In the genomic region with DNA sequence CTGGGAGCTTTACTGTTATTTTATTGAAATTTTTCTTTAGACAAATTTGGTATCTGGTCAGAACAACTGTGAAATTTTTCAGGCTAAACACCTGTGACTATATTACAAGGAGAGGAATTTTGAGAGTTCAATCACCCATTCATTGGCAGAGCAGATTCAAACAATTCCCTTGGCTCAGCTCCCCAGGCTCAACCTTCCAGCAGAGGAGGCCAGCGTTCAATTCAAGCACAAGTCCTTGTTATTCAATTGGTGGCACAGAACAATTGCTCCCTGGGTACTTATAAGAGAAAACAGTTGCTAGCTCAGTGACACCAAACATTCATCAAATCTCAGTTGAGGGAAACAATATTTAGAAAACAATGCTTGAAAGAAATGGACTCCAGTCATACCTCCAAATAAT, we compare ENCODE assay signal across 10 cellular contexts.
DNase-seq lines count a peak whose midpoint lies in the region; ATAC-seq and TF ChIP-seq lines count a peak whose summit lies in the region.
"Had no signal": no experiment of that assay in that cellular context is flagged by ENCODE, and none has a peak within 500 bp of the region (broad histone marks: within the 10 kb centered on the region; RNA-seq: fewer than 3 reads in every experiment).

No MANE protein-coding gene starts in this region.

- H3K4me1 Mint-ChIP-seq in CD4-positive, alpha-beta memory T cell: peaks cover 12 to 26% (median 19%) of the 10 kb centered on the region in 4 donors

- no peak for ATAC-seq in RWPE2 (ENCODE audit: low read depth)
- no peak for ATAC-seq in HG02798 (IDR thresholded peaks at IDR 0.05; ENCODE audit: poor library complexity, unreplicated experiment)
- ATAC-seq in GM21360 (IDR thresholded peaks at IDR 0.05; ENCODE audit: unreplicated experiment): no peak

- no peaks in the 10 kb centered on the region for H3K9me3 Mint-ChIP-seq in CD4-positive, alpha-beta memory T cell
- H3K9me3 Mint-ChIP-seq: memory B cell had no signal

- DNase-seq in AG09319 (ENCODE audit: extremely low read depth, low read depth) (no peak), H4 (ENCODE audit: low spot score) (peak; percentile 47), RWPE2 (ENCODE audit: low spot score) (no peak), head of caudate nucleus (peak in 34 of 42 donors; percentile 12 to 75 (median 52)), GM20000 (ENCODE audit: low spot score) (no peak)
- no peak for DNase-seq in CD4-positive, alpha-beta memory T cell
- DNase-seq: activated effector memory CD4-positive, alpha-beta T cell treated with Interleukin-2 at 50 U/mL for 16 hours had no signal

- H3K27me3 ChIP-seq in RWPE2 (ENCODE audit: insufficient read depth, poor library complexity, severe bottlenecking): no peaks in the 10 kb centered on the region
- no peaks in the 10 kb centered on the region for H3K27me3 ChIP-seq in CD4-positive, alpha-beta memory T cell (ENCODE audit: insufficient read depth, low read length)

- no peak overlapping the region for H3K4me3 Mint-ChIP-seq in CD4-positive, alpha-beta memory T cell
- H3K4me3 Mint-ChIP-seq: memory B cell had no signal

- H3K27ac ChIP-seq in RWPE2 (ENCODE audit: poor library complexity, severe bottlenecking): no peak overlapping the region
- H3K27ac ChIP-seq in CD4-positive, alpha-beta memory T cell (ENCODE audit: low read depth, low read length): no peak overlapping the region

- H3K36me3 ChIP-seq in RWPE2 (ENCODE audit: low read depth): no peaks in the 10 kb centered on the region
- no peaks in the 10 kb centered on the region for H3K36me3 ChIP-seq in CD4-positive, alpha-beta memory T cell (ENCODE audit: insufficient read depth, low read length)

- H3K36me3 Mint-ChIP-seq in CD4-positive, alpha-beta memory T cell: peaks cover 9 to 13% of the 10 kb centered on the region in 2 donors

- intact Hi-C loops in head of caudate nucleus (cut with DNase I): loop anchor here (10.0 kb wide), 2 partner anchors 243 to 623 kb away; partner anchors contain the start of genes INIP and PTBP3
- intact Hi-C loops in CD4-positive, alpha-beta memory T cell (cut with micrococcal nuclease): no loop called here

- H3K9me3 ChIP-seq in RWPE2 (ENCODE audit: severe bottlenecking): peaks cover 4% of the 10 kb centered on the region
- no peaks in the 10 kb centered on the region for H3K9me3 ChIP-seq in CD4-positive, alpha-beta memory T cell (ENCODE audit: control insufficient read depth in 1 of 2, low read length in 2 of 2)

- no peaks in the 10 kb centered on the region for H3K27me3 Mint-ChIP-seq in CD4-positive, alpha-beta memory T cell
- H3K27me3 Mint-ChIP-seq: memory B cell had no signal

- TF ChIP-seq CTCF in AG09319 (IDR thresholded peaks at IDR 0.05; ENCODE audit: low read depth, low read length) (peak; percentile 49), RWPE2 (IDR thresholded peaks at IDR 0.05; ENCODE audit: poor library complexity, severe bottlenecking) (peak; percentile 61), GM20000 (IDR thresholded peaks at IDR 0.05; ENCODE audit: extremely low read depth, missing control alignments) (no peak)

- H3K4me3 ChIP-seq in RWPE2 (ENCODE audit: severe bottlenecking): no peak overlapping the region
- H3K4me3 ChIP-seq in CD4-positive, alpha-beta memory T cell (ENCODE audit: low read length in 2 of 2): no peak overlapping the region

- H3K27ac Mint-ChIP-seq in CD4-positive, alpha-beta memory T cell: peak overlapping the region in 1 of 7 donors; percentile 47
- H3K27ac Mint-ChIP-seq: memory B cell had no signal

- POLR2A ChIA-PET in CD4-positive, alpha-beta memory T cell (lab: Charles Lee; ENCODE audit: partially characterized antibody): interaction anchor here (0.8 kb wide), 1 partner anchor 10 kb away, joined by 3 read pairs; no protein-coding TSS in a partner anchor

- CTCF ChIA-PET in CD4-positive, alpha-beta memory T cell (lab: Charles Lee; ENCODE audit: partially characterized antibody): interaction anchor here (1.8 to 12.3 kb wide), 2 partner anchors 21 to 269 kb away, joined by 4 to 102 read pairs; no protein-coding TSS in a partner anchor

- H3K4me1 ChIP-seq in RWPE2 (ENCODE audit: insufficient read depth, poor library complexity, severe bottlenecking): no peaks in the 10 kb centered on the region
- H3K4me1 ChIP-seq in CD4-positive, alpha-beta memory T cell (ENCODE audit: insufficient read depth, low read length): peaks cover 21% of the 10 kb centered on the region

Comparison
In these comparisons a context has a peak if more than half of its experiments do, and no peak if none do; other contexts are left out.
1. DNase-seq: peak in H4 (single experiment) and head of caudate nucleus (34 of 42); none in AG09319 (single experiment), RWPE2 (single experiment), CD4-positive, alpha-beta memory T cell (0 of 5) and GM20000 (single experiment).